9 cellular contexts compared by ENCODE assay signal in genomic region chr2:106270471-106270891, GRCh38.
DNase-seq lines count a peak whose midpoint lies in the region; ATAC-seq, FAIRE-seq and TF ChIP-seq lines count a peak whose summit lies in the region.
"Had no signal": no experiment of that assay in that cellular context is flagged by ENCODE, and none has a peak within 500 bp of the region (broad histone marks: within the 10 kb centered on the region; RNA-seq: fewer than 3 reads in every experiment).

No MANE protein-coding gene starts in this region.

- H3K4me2 ChIP-seq in BLaER1 (peak overlapping the region; percentile 84; the same call in 1 of the 2 replicates), PC-3 (ENCODE audit: low read length) (peak overlapping the region; percentile 92)

- peaks cover 24% of the 10 kb centered on the region for H3K4me1 ChIP-seq in BLaER1
- peaks cover 9% of the 10 kb centered on the region; the same call in 1 of the 2 replicates for H3K4me1 ChIP-seq in PC-3 (ENCODE audit: insufficient read depth, low read length)
- H3K4me1 ChIP-seq in esophagus squamous epithelium = peaks cover 3 to 15% (median 4%) of the 10 kb centered on the region in 3 donors
- peaks cover 0 to 5% (median 0%) of the 10 kb centered on the region in 3 donors for H3K4me1 ChIP-seq in pancreas

- intact Hi-C loops in PC-3 (cut with micrococcal nuclease) = no loop called here
- intact Hi-C loops in esophagus squamous epithelium (cut with DNase I) = no loop called here
- intact Hi-C loops in pancreas (cut with DNase I) = no loop called here

- no peak for FAIRE-seq in pancreas (lab: Jason Lieb, UNC)

- TF ChIP-seq CTCF in PC-3 (conservative IDR thresholded peaks at IDR 0.05; ENCODE audit: low read depth, low read length) (no peak), esophagus squamous epithelium (IDR thresholded peaks at IDR 0.05) (no peak), pancreas (IDR thresholded peaks at IDR 0.05) (no peak)

- BruUV-seq in PC-3 (replicated peaks; lab: Mats Ljungman, UMichigan) = no TSS peak

- no peaks in the 10 kb centered on the region for H3F3A ChIP-seq in PC-3 (ENCODE audit: low read length, unreplicated experiment)

- no peaks in the 10 kb centered on the region for H3K36me3 ChIP-seq in BLaER1
- H3K36me3 ChIP-seq in PC-3 (ENCODE audit: low read depth, low read length) = no peaks in the 10 kb centered on the region
- H3K36me3 ChIP-seq in esophagus squamous epithelium = no peaks in the 10 kb centered on the region
- no peaks in the 10 kb centered on the region for H3K36me3 ChIP-seq in pancreas

- CTCF ChIA-PET in PC-3 (lab: Charles Lee) = no interaction called here

- ATAC-seq in PC-3 (peak; percentile 36), pancreas (peak in 3 of 4 donors; percentile 4 to 8 (median 4)), esophagus mucosa (no peak)

- H3K9ac ChIP-seq in BLaER1 (no peak overlapping the region), PC-3 (ENCODE audit: low read length) (no peak overlapping the region)

- no peak for TF ChIP-seq POLR2A in esophagus squamous epithelium (IDR thresholded peaks at IDR 0.05)

- no peaks in the 10 kb centered on the region for H4K20me1 ChIP-seq in BLaER1
- no peaks in the 10 kb centered on the region for H4K20me1 ChIP-seq in PC-3 (ENCODE audit: low read length)

- no peaks in the 10 kb centered on the region; the same call in 1 of the 2 replicates for H3K9me3 ChIP-seq in BLaER1
- no peaks in the 10 kb centered on the region for H3K9me3 ChIP-seq in PC-3 (ENCODE audit: low read length)
- H3K9me3 ChIP-seq in esophagus squamous epithelium = no peaks in the 10 kb centered on the region
- no peaks in the 10 kb centered on the region for H3K9me3 ChIP-seq in pancreas

- peak overlapping the region; percentile 89 for H2AFZ ChIP-seq in PC-3 (ENCODE audit: low read length)

- DNase-seq in PC-3 (no peak), esophagus squamous epithelium (lab: John Stamatoyannopoulos, UW) (no peak), pancreas (no peak), nucleus accumbens (lab: John Stamatoyannopoulos, UW) (no peak), iPS-NIHi7 (ENCODE audit: extremely low spot score) (no peak)
- no peak for DNase-seq in stimulated activated CD4-positive, alpha-beta T cell treated with anti-CD3 and anti-CD28 coated beads, Interleukin-4, amount 100 ng/mL, for 24 hours
- DNase-seq: mesendoderm had no signal

- H3K27ac ChIP-seq in BLaER1 = no peak overlapping the region
- no peak overlapping the region for H3K27ac ChIP-seq in PC-3 (ENCODE audit: low read length)
- H3K27ac ChIP-seq in esophagus squamous epithelium = no peak overlapping the region
- H3K27ac ChIP-seq in pancreas = peak overlapping the region in 1 of 4 donors; percentile 58

- no peaks in the 10 kb centered on the region for H3K9me2 ChIP-seq in PC-3 (replicated peaks; ENCODE audit: low read length)

- peaks cover 10% of the 10 kb centered on the region for H3K27me3 ChIP-seq in BLaER1
- H3K27me3 ChIP-seq in PC-3 (ENCODE audit: low read length) = no peaks in the 10 kb centered on the region
- no peaks in the 10 kb centered on the region for H3K27me3 ChIP-seq in esophagus squamous epithelium
- H3K27me3 ChIP-seq in pancreas = no peaks in the 10 kb centered on the region

- POLR2A ChIA-PET in PC-3 (lab: Charles Lee; ENCODE audit: unreplicated experiment) = interaction anchor here (0.6 kb wide), 1 partner anchor 10 kb away, joined by 5 read pairs; no protein-coding TSS in a partner anchor

- 79 to 80% methylated on average over 1 to 7 of the region's 9 CpGs for WGBS in esophagus squamous epithelium, 2 donors
- 86 to 87% methylated on average over 9 of the region's 9 CpGs for WGBS in pancreas, 2 donors

- no peaks in the 10 kb centered on the region for H3K79me2 ChIP-seq in PC-3 (ENCODE audit: low read length)

- H3K4me3 ChIP-seq in BLaER1 (no peak overlapping the region; the same call in 1 of the 2 replicates), PC-3 (ENCODE audit: low read length) (peak overlapping the region; percentile 77), esophagus squamous epithelium (peak overlapping the region in 3 of 4 donors; percentile 42 to 62 (median 49)), pancreas (peak overlapping the region in 3 of 4 donors; percentile 0 to 34 (median 6))
